ENCODE assay signal across 8 cellular contexts in genomic region chr6:152983637-152984386, GRCh38. TPM values are rescaled to one million over a fixed set of nuclear protein-coding genes. Genes with fewer than 3 reads are reported as not detected.
A peak's percentile ranks its signal among the peaks of the same experiment; 100 is the strongest.
DNase-seq lines count a peak whose midpoint lies in the region; ATAC-seq and TF ChIP-seq lines count a peak whose summit lies in the region.

No MANE protein-coding gene starts in this region.

- H3K36me3 Mint-ChIP-seq in CD8-positive, alpha-beta T cell, result peaks cover 17% of the 10 kb centered on the region
- H3K36me3 Mint-ChIP-seq in nephron (ENCODE audit: low read depth), result peaks cover 14% of the 10 kb centered on the region
- peaks cover 50% of the 10 kb centered on the region for H3K36me3 Mint-ChIP-seq in stimulated activated naive CD8-positive, alpha-beta T cell treated with anti-CD3 and anti-CD28 coated beads, Interleukin-15, Interleukin-2, amounts not matched to agents 100 ng/mL and 50 ng/mL, for 24 hours (ENCODE audit: low read depth)

- intact Hi-C loops in CD8-positive, alpha-beta T cell (cut with DNase I, micrococcal nuclease), result loop anchor here (2.0 to 10.0 kb wide), 6 partner anchors 19 to 1749 kb away; partner anchors contain the start of genes MTRF1L (in 2 of the 2), RMND1 (in 2 of the 2), ZBTB2 (in 2 of the 2) and SCAF8 (in 1 of the 2)

- DNase-seq in CD8-positive, alpha-beta T cell, result peak in 6 of 7 experiments; percentile 71 to 95 (median 93)
- DNase-seq in GM20000 (ENCODE audit: low spot score), result peak; percentile 93
- DNase-seq in HT1080 (ENCODE audit: low read depth), result peak; percentile 94
- peak; percentile 97 for DNase-seq in RPMI8226
- DNase-seq in activated effector memory CD4-positive, alpha-beta T cell treated with Interleukin-2 at 50 U/mL for 16 hours, result peak; percentile 60
- DNase-seq in fibroblast of pulmonary artery (ENCODE audit: low read depth), result peak; percentile 76

- H3K4me3 Mint-ChIP-seq in CD8-positive, alpha-beta T cell, result peak overlapping the region; percentile 99
- peak overlapping the region; percentile 97 for H3K4me3 Mint-ChIP-seq in nephron
- H3K4me3 Mint-ChIP-seq in stimulated activated naive CD8-positive, alpha-beta T cell treated with anti-CD3 and anti-CD28 coated beads, Interleukin-15, Interleukin-2, amounts not matched to agents 100 ng/mL and 50 ng/mL, for 24 hours, result peak overlapping the region; percentile 94

- peaks cover 18% of the 10 kb centered on the region for H3K4me1 ChIP-seq in CD8-positive, alpha-beta T cell (ENCODE audit: insufficient read depth, low read length)

- H3K27ac ChIP-seq in CD8-positive, alpha-beta T cell (ENCODE audit: low read depth, low read length), result peak overlapping the region; percentile 73

- peak overlapping the region; percentile 85 for H3K4me3 ChIP-seq in CD8-positive, alpha-beta T cell (ENCODE audit: low read depth, low read length)
- H3K4me3 ChIP-seq in fibroblast of pulmonary artery (replicated peaks; ENCODE audit: low read depth, low read length), result peak overlapping the region; percentile 78

- no peaks in the 10 kb centered on the region for H3K9me3 ChIP-seq in CD8-positive, alpha-beta T cell (ENCODE audit: low read length)

- H3K36me3 ChIP-seq in CD8-positive, alpha-beta T cell (ENCODE audit: insufficient read depth, low read length), result no peaks in the 10 kb centered on the region

- ATAC-seq in CD8-positive, alpha-beta T cell, result peak; percentile 9

- peaks cover 45% of the 10 kb centered on the region for H3K4me1 Mint-ChIP-seq in CD8-positive, alpha-beta T cell (ENCODE audit: low read depth)
- H3K4me1 Mint-ChIP-seq in nephron, result peaks cover 32% of the 10 kb centered on the region
- H3K4me1 Mint-ChIP-seq in stimulated activated naive CD8-positive, alpha-beta T cell treated with anti-CD3 and anti-CD28 coated beads, Interleukin-15, Interleukin-2, amounts not matched to agents 100 ng/mL and 50 ng/mL, for 24 hours (ENCODE audit: low read depth), result peaks cover 49% of the 10 kb centered on the region

- CTCF ChIA-PET in CD8-positive, alpha-beta T cell (lab: Charles Lee), result interaction anchor here (0.8 kb wide), 1 partner anchor 11 kb away, joined by 3 read pairs; no protein-coding TSS in a partner anchor

- H3K27ac Mint-ChIP-seq in CD8-positive, alpha-beta T cell, result peak overlapping the region; percentile 97
- H3K27ac Mint-ChIP-seq in nephron, result peak overlapping the region; percentile 96 to 99 (median 98)
- peak overlapping the region; percentile 100 for H3K27ac Mint-ChIP-seq in stimulated activated naive CD8-positive, alpha-beta T cell treated with anti-CD3 and anti-CD28 coated beads, Interleukin-15, Interleukin-2, amounts not matched to agents 100 ng/mL and 50 ng/mL, for 24 hours

- no peak for TF ChIP-seq CTCF in CD8-positive, alpha-beta T cell (IDR thresholded peaks at IDR 0.05)
- TF ChIP-seq CTCF in GM20000 (IDR thresholded peaks at IDR 0.05; ENCODE audit: extremely low read depth, missing control alignments), result no peak
- no peak for TF ChIP-seq CTCF in fibroblast of pulmonary artery (IDR thresholded peaks at IDR 0.05; ENCODE audit: low read length, missing control alignments)
- no peak for TF ChIP-seq CTCF in nephron (IDR thresholded peaks at IDR 0.05; ENCODE audit: unreplicated experiment in 3 of 3)

- H3K9me3 Mint-ChIP-seq in CD8-positive, alpha-beta T cell, result no peaks in the 10 kb centered on the region
- H3K9me3 Mint-ChIP-seq in nephron, result no peaks in the 10 kb centered on the region
- no peaks in the 10 kb centered on the region for H3K9me3 Mint-ChIP-seq in stimulated activated naive CD8-positive, alpha-beta T cell treated with anti-CD3 and anti-CD28 coated beads, Interleukin-15, Interleukin-2, amounts not matched to agents 100 ng/mL and 50 ng/mL, for 24 hours

- POLR2A ChIA-PET in CD8-positive, alpha-beta T cell (lab: Charles Lee), result interaction anchor here (1.2 to 1.7 kb wide), 4 partner anchors 13 to 1593 kb away, joined by 3 to 7 read pairs (median 6); no protein-coding TSS in a partner anchor

- H3K27me3 Mint-ChIP-seq in CD8-positive, alpha-beta T cell (ENCODE audit: low read depth), result no peaks in the 10 kb centered on the region
- H3K27me3 Mint-ChIP-seq in nephron (ENCODE audit: low read depth), result no peaks in the 10 kb centered on the region
- H3K27me3 Mint-ChIP-seq in stimulated activated naive CD8-positive, alpha-beta T cell treated with anti-CD3 and anti-CD28 coated beads, Interleukin-15, Interleukin-2, amounts not matched to agents 100 ng/mL and 50 ng/mL, for 24 hours, result no peaks in the 10 kb centered on the region

- no peaks in the 10 kb centered on the region for H3K27me3 ChIP-seq in CD8-positive, alpha-beta T cell (ENCODE audit: insufficient read depth, low read length)

RNA-seq across cellular contexts. Expression of gene FBXO5, which starts 1.0 kb away (rescaled TPM):
- total RNA-seq in CD8-positive, alpha-beta T cell, result 1 to 10 TPM; 3.0 to 3.9 TPM
- 32.1 and 38.7 TPM in 2 replicates for total RNA-seq in HT1080 (2014; rRNA removed; shearing (Covaris generic))
- 34.2 and 35.4 TPM in 2 replicates for polyA plus RNA-seq in HT1080 (2015; cell fraction: cytosol; rRNA removed)
- polyA plus RNA-seq in HT1080 (2015; cell fraction: nucleus; rRNA removed), result 47.3 and 48.4 TPM in 2 replicates

RNA-seq across cellular contexts. Expression of gene MTRF1L, which starts 18.7 kb away (rescaled TPM):
- total RNA-seq in CD8-positive, alpha-beta T cell, result 10 to 100 TPM; 10.5 to 13.4 TPM
- 21.5 and 34.5 TPM in 2 replicates for total RNA-seq in HT1080 (2014; rRNA removed; shearing (Covaris generic))
- polyA plus RNA-seq in HT1080 (2015; cell fraction: cytosol; rRNA removed), result 21.7 and 24.6 TPM in 2 replicates
- polyA plus RNA-seq in HT1080 (2015; cell fraction: nucleus; rRNA removed), result 30.2 and 31.3 TPM in 2 replicates

Comparison
In these comparisons a context has a peak if more than half of its experiments do, and no peak if none do; other contexts are left out.
1. Peak in every context shown above with its lines: DNase-seq, ATAC-seq, H3K4me3 ChIP-seq and H3K27ac ChIP-seq.